Comparison of ENCODE assay signal across 19 cellular contexts in the genomic region with DNA sequence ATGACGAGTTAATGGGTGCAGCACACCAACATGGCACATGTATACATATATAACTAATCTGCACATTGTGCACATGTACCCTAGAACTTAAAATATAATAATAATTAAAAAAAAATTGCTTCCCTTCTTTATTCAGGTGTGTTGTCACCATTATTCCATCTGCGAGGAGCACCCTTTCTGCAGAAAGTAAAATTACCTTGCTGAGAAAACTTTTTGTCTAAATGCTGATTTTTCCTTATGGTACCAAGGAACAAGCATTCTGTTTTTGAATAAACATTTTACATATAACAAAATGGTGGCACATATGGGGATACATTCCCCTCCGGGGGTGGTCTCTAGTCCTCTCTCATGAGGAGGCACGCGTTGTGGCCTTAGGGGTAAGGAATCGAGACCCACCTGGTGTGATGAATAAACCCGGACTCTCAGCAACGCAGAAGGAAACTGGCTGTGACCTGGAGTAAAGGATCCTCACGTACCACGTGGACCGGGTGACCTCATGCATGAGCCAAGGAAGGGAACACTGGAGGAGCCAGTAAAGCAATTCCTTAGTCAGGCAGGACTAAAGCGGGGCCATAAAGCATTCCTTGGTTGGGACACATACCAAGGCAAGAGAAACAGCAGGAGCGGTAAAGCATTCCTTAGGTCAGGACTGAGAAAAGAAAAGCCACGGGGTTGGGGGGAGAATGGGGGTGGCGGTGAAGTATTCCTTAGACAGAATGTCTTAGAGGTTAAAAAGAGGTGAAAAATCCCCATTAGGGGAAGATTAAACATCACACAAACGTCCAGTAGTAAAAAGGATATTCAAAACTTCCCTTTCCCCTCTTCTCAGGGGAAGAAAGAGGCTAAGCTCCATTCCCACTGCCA.
"Had no signal": no experiment of that assay in that cellular context is flagged by ENCODE, and none has a peak within 500 bp of the region (broad histone marks: within the 10 kb centered on the region; RNA-seq: fewer than 3 reads in every experiment).

No MANE protein-coding gene starts in this region.

- H3K4me1 ChIP-seq: prostate gland, upper lobe of left lung had no signal

- DNase-seq: activated CD4-positive, alpha-beta T cell treated with anti-CD3 and anti-CD28 coated beads, Interleukin-2, amount 50 U/mL, for 4 hours; activated gamma-delta T cell treated with Interleukin-2 at 50 U/mL for 16 hours; activated naive CD8-positive, alpha-beta T cell treated with anti-CD3 and anti-CD28 coated beads for 36 hours; activated T-cell treated with anti-CD3 and anti-CD28 coated beads for 4 hours; caudate nucleus; dorsolateral prefrontal cortex; foreskin melanocyte; kidney glomerular epithelial cell; left ventricle myocardium superior; stimulated activated naive CD8-positive, alpha-beta T cell treated with anti-CD3 and anti-CD28 coated beads, Interleukin-15, amount 100 ng/mL, for 72 hours; SW 1271; T-helper 2 cell; upper lobe of left lung; WERI-Rb-1 had no signal

- H3K4me3 Mint-ChIP-seq: activated naive CD8-positive, alpha-beta T cell treated with anti-CD3 and anti-CD28 coated beads for 36 hours; activated T-helper 1 cell treated with anti-CD3 and anti-CD28 coated beads, Interleukin-12 subunit alpha, Interleukin-12 subunit beta, Interleukin-2, Interleukin-4 antibody, amounts not matched to agents 30 ng/mL and 10 ng/mL and 1 ng/mL, durations not matched to agents 14 hours and 24 hours and 36 hours; brain; neural crest cell; stimulated activated naive CD8-positive, alpha-beta T cell treated with anti-CD3 and anti-CD28 coated beads, Interleukin-15, amount 100 ng/mL, for 72 hours had no signal

- H3K4me1 Mint-ChIP-seq: activated naive CD8-positive, alpha-beta T cell treated with anti-CD3 and anti-CD28 coated beads for 36 hours; neural crest cell; stimulated activated naive CD8-positive, alpha-beta T cell treated with anti-CD3 and anti-CD28 coated beads, Interleukin-15, amount 100 ng/mL, for 72 hours had no signal

- H3K9me3 ChIP-seq: prostate gland had no signal

- H3K27me3 Mint-ChIP-seq: brain had no signal

- H3K36me3 ChIP-seq: prostate gland, right atrium auricular region, upper lobe of left lung, WERI-Rb-1 had no signal

- H3K27me3 ChIP-seq: dorsolateral prefrontal cortex, right atrium auricular region, upper lobe of left lung had no signal

- ATAC-seq: left ventricle myocardium superior; stimulated activated naive CD8-positive, alpha-beta T cell treated with anti-CD3 and anti-CD28 coated beads, Interleukin-15, amount 100 ng/mL, for 72 hours had no signal

- H3K4me3 ChIP-seq: dorsolateral prefrontal cortex, prostate gland, right atrium auricular region, upper lobe of left lung had no signal

- H3K27ac ChIP-seq: dorsolateral prefrontal cortex, prostate gland, right atrium auricular region, upper lobe of left lung, WERI-Rb-1 had no signal

- H3K27ac Mint-ChIP-seq: activated naive CD8-positive, alpha-beta T cell treated with anti-CD3 and anti-CD28 coated beads for 36 hours; activated T-helper 1 cell treated with anti-CD3 and anti-CD28 coated beads, Interleukin-12 subunit alpha, Interleukin-12 subunit beta, Interleukin-2, Interleukin-4 antibody, amounts not matched to agents 30 ng/mL and 10 ng/mL and 1 ng/mL, durations not matched to agents 14 hours and 24 hours and 36 hours; brain; stimulated activated naive CD8-positive, alpha-beta T cell treated with anti-CD3 and anti-CD28 coated beads, Interleukin-15, amount 100 ng/mL, for 72 hours had no signal
